ENCODE assay signal across 20 cellular contexts in genomic region chr1:17195731-17196130, GRCh38. TPM values are rescaled to one million over a fixed set of nuclear protein-coding genes. Genes with fewer than 3 reads are reported as not detected.
DNase-seq lines count a peak whose midpoint lies in the region; ATAC-seq and TF ChIP-seq lines count a peak whose summit lies in the region.
"Had no signal": no experiment of that assay in that cellular context is flagged by ENCODE, and none has a peak within 500 bp of the region (broad histone marks: within the 10 kb centered on the region; RNA-seq: fewer than 3 reads in every experiment).

No MANE protein-coding gene starts in this region.

- H3K4me1 ChIP-seq in endodermal cell (ENCODE audit: control insufficient read depth, insufficient read depth, low read length) = peaks cover 14% of the 10 kb centered on the region

- peak; percentile 35 for DNase-seq in natural killer cell treated with Interleukin-12 subunit alpha and Interleukin-12 subunit beta and Interleukin-15 and Interleukin-18, amount 100 ng/mL, for 72 hours (ENCODE audit: low spot score)
- DNase-seq in natural killer cell (no peak), endodermal cell (peak; percentile 31), osteocyte (ENCODE audit: extremely low spot score, unreplicated experiment) (peak; percentile 60), foreskin melanocyte (no peak), NCI-H1092 (lab: John Stamatoyannopoulos, UW) (no peak), NCI-H524 (lab: John Stamatoyannopoulos, UW) (no peak)
- DNase-seq: CD8-positive, alpha-beta memory T cell; EL; NCI-H1105; NCI-H2081; NCI-H510A; NCI-H774; SIG-M5 had no signal

- intact Hi-C loops in natural killer cell (cut with micrococcal nuclease) = no loop called here

- H3K27ac ChIP-seq in endodermal cell (ENCODE audit: low read depth, low read length) = no peak overlapping the region
- H3K27ac ChIP-seq: BLaER1 treated with 17β-estradiol and CSF1 and Interleukin-3, amounts not matched to agents 10 nM and 100 nM had no signal

- no peaks in the 10 kb centered on the region for H3K36me3 ChIP-seq in endodermal cell (ENCODE audit: control insufficient read depth, insufficient read depth, low read length)
- H3K36me3 ChIP-seq: BLaER1 treated with 17β-estradiol and CSF1 and Interleukin-3, amounts not matched to agents 10 nM and 100 nM had no signal

- H3K27me3 ChIP-seq in endodermal cell (ENCODE audit: control insufficient read depth, insufficient read depth, low read length, poor library complexity, severe bottlenecking) = no peaks in the 10 kb centered on the region
- H3K27me3 ChIP-seq: BLaER1 treated with 17β-estradiol and CSF1 and Interleukin-3, amounts not matched to agents 10 nM and 100 nM had no signal

- H3K4me3 Mint-ChIP-seq in natural killer cell treated with Interleukin-12 subunit alpha and Interleukin-12 subunit beta and Interleukin-15 and Interleukin-18, amount 100 ng/mL, for 72 hours = no peak overlapping the region
- no peak overlapping the region for H3K4me3 Mint-ChIP-seq in natural killer cell
- H3K4me3 Mint-ChIP-seq in endodermal cell = no peak overlapping the region
- no peak overlapping the region for H3K4me3 Mint-ChIP-seq in osteocyte (ENCODE audit: unreplicated experiment)
- H3K4me3 Mint-ChIP-seq: CD8-positive, alpha-beta memory T cell; GM23338 had no signal

- no peak for ATAC-seq in natural killer cell treated with Interleukin-12 subunit alpha and Interleukin-12 subunit beta and Interleukin-15 and Interleukin-18, amount 100 ng/mL, for 72 hours
- ATAC-seq in natural killer cell (no peak), HG03520 (IDR thresholded peaks at IDR 0.05; ENCODE audit: unreplicated experiment) (no peak)
- ATAC-seq: K562 had no signal

- H3K9ac ChIP-seq in endodermal cell (ENCODE audit: extremely low read depth, low read length, poor library complexity, severe bottlenecking) = no peak overlapping the region
- H3K9ac ChIP-seq: BLaER1 treated with 17β-estradiol and CSF1 and Interleukin-3, amounts not matched to agents 10 nM and 100 nM had no signal

- peaks cover 0 to 3% of the 10 kb centered on the region in 2 donors for H3K4me1 Mint-ChIP-seq in natural killer cell treated with Interleukin-12 subunit alpha and Interleukin-12 subunit beta and Interleukin-15 and Interleukin-18, amount 100 ng/mL, for 72 hours (ENCODE audit: low read depth in 2 of 2)
- H3K4me1 Mint-ChIP-seq in natural killer cell = peaks cover 7 to 10% of the 10 kb centered on the region in 2 donors
- peaks cover 12% of the 10 kb centered on the region for H3K4me1 Mint-ChIP-seq in endodermal cell
- peaks cover 54% of the 10 kb centered on the region for H3K4me1 Mint-ChIP-seq in osteocyte (ENCODE audit: unreplicated experiment)

- no peak overlapping the region for H3K27ac Mint-ChIP-seq in natural killer cell treated with Interleukin-12 subunit alpha and Interleukin-12 subunit beta and Interleukin-15 and Interleukin-18, amount 100 ng/mL, for 72 hours
- H3K27ac Mint-ChIP-seq in natural killer cell = no peak overlapping the region
- no peak overlapping the region for H3K27ac Mint-ChIP-seq in endodermal cell
- no peak overlapping the region for H3K27ac Mint-ChIP-seq in osteocyte (ENCODE audit: unreplicated experiment)
- H3K27ac Mint-ChIP-seq: GM23338 had no signal

- no peaks in the 10 kb centered on the region for H3K9me3 Mint-ChIP-seq in natural killer cell treated with Interleukin-12 subunit alpha and Interleukin-12 subunit beta and Interleukin-15 and Interleukin-18, amount 100 ng/mL, for 72 hours
- no peaks in the 10 kb centered on the region for H3K9me3 Mint-ChIP-seq in natural killer cell
- H3K9me3 Mint-ChIP-seq in endodermal cell = no peaks in the 10 kb centered on the region
- H3K9me3 Mint-ChIP-seq in osteocyte (ENCODE audit: unreplicated experiment) = no peaks in the 10 kb centered on the region
- H3K9me3 Mint-ChIP-seq: CD8-positive, alpha-beta memory T cell; GM23338 had no signal

- no peak overlapping the region for H3K4me3 ChIP-seq in endodermal cell (ENCODE audit: low read length)
- H3K4me3 ChIP-seq: BLaER1 treated with 17β-estradiol and CSF1 and Interleukin-3, amounts not matched to agents 10 nM and 100 nM; GM12878; GM23338; K562 had no signal

- 90% methylated on average over 2 to 3 of the region's 3 CpGs for WGBS in endodermal cell (ENCODE audit: insufficient coverage in 1 of 2, insufficient read length in 1 of 2), 2 experiments

- peaks cover 3 to 9% of the 10 kb centered on the region in 2 donors for H3K27me3 Mint-ChIP-seq in natural killer cell treated with Interleukin-12 subunit alpha and Interleukin-12 subunit beta and Interleukin-15 and Interleukin-18, amount 100 ng/mL, for 72 hours
- H3K27me3 Mint-ChIP-seq in natural killer cell (ENCODE audit: low read depth in 2 of 2) (peaks cover 6 to 10% of the 10 kb centered on the region in 2 donors), endodermal cell (ENCODE audit: insufficient read depth) (peaks cover 14% of the 10 kb centered on the region), osteocyte (ENCODE audit: unreplicated experiment) (no peaks in the 10 kb centered on the region)

- H3K36me3 Mint-ChIP-seq in natural killer cell treated with Interleukin-12 subunit alpha and Interleukin-12 subunit beta and Interleukin-15 and Interleukin-18, amount 100 ng/mL, for 72 hours = no peaks in the 10 kb centered on the region
- H3K36me3 Mint-ChIP-seq in natural killer cell = no peaks in the 10 kb centered on the region
- H3K36me3 Mint-ChIP-seq in endodermal cell (ENCODE audit: low read depth) = no peaks in the 10 kb centered on the region
- H3K36me3 Mint-ChIP-seq in osteocyte (ENCODE audit: unreplicated experiment) = no peaks in the 10 kb centered on the region

- no peaks in the 10 kb centered on the region for H3K9me3 ChIP-seq in endodermal cell (ENCODE audit: control insufficient read depth, low read length)

- no peak for TF ChIP-seq CTCF in natural killer cell (IDR thresholded peaks at IDR 0.05)
- no peak for TF ChIP-seq CTCF in endodermal cell (conservative IDR thresholded peaks at IDR 0.05)
- no peak for TF ChIP-seq CTCF in osteocyte (IDR thresholded peaks at IDR 0.05)

RNA-seq across cellular contexts. Expression of gene PADI1, which starts 9.2 kb away (rescaled TPM):
- total RNA-seq in natural killer cell treated with Interleukin-12 subunit alpha and Interleukin-12 subunit beta and Interleukin-15 and Interleukin-18, amount 100 ng/mL, for 72 hours = not detected
- total RNA-seq in natural killer cell = not detected
- under 1 TPM in 1 of 2 donors, not detected in 1; 0.13 TPM for total RNA-seq in endodermal cell
- 0.07 TPM for polyA plus RNA-seq in endodermal cell (2013, experiment 1 of 2)
- polyA plus RNA-seq in endodermal cell (2013, experiment 2 of 2) = not detected
- 1.2 and 1.7 TPM in 2 replicates for total RNA-seq in osteocyte
- total RNA-seq: CD8-positive, alpha-beta memory T cell; GM12878; K562; OCI-LY7 had no signal
- polyA plus RNA-seq: CD8-positive, alpha-beta memory T cell; K562 had no signal

RNA-seq across cellular contexts. Expression of gene PADI3, which starts 53.2 kb away (rescaled TPM):
- not detected for total RNA-seq in natural killer cell treated with Interleukin-12 subunit alpha and Interleukin-12 subunit beta and Interleukin-15 and Interleukin-18, amount 100 ng/mL, for 72 hours
- total RNA-seq in natural killer cell (not detected), endodermal cell (under 1 TPM; 0.29 to 0.33 TPM), osteocyte (0.39 and 0.73 TPM in 2 replicates)
- 0.61 TPM for polyA plus RNA-seq in endodermal cell (2013, experiment 1 of 2)
- 0.70 TPM for polyA plus RNA-seq in endodermal cell (2013, experiment 2 of 2)
- total RNA-seq: CD8-positive, alpha-beta memory T cell; GM12878; K562; OCI-LY7 had no signal
- polyA plus RNA-seq: CD8-positive, alpha-beta memory T cell; K562 had no signal

Comparison
In these comparisons a context has a peak if more than half of its experiments do, and no peak if none do; other contexts are left out.
1. DNase-seq: peak in natural killer cell treated with Interleukin-12 subunit alpha and Interleukin-12 subunit beta and Interleukin-15 and Interleukin-18, amount 100 ng/mL, for 72 hours (single experiment), endodermal cell (single experiment) and osteocyte (single experiment); none in natural killer cell (single experiment), foreskin melanocyte (single experiment), NCI-H1092 (single experiment) and NCI-H524 (0 of 2).